Comparison of ENCODE assay signal across 21 cellular contexts in genomic region chr7:31106303-31107105, GRCh38. TPM values are rescaled to one million over a fixed set of nuclear protein-coding genes. Genes with fewer than 3 reads are reported as not detected.
"Had no signal": no experiment of that assay in that cellular context is flagged by ENCODE, and none has a peak within 500 bp of the region (broad histone marks: within the 10 kb centered on the region; RNA-seq: fewer than 3 reads in every experiment).

No MANE protein-coding gene starts in this region.

- H3K27ac ChIP-seq: hepatocyte, neutrophil, parathyroid adenoma, stomach, suprapubic skin, transverse colon, WERI-Rb-1 had no signal

- H3K27me3 ChIP-seq: neutrophil, suprapubic skin, transverse colon had no signal

- H3K9me3 ChIP-seq: neutrophil, stomach, suprapubic skin, transverse colon had no signal

- H3K4me1 ChIP-seq: parathyroid adenoma, stomach, transverse colon had no signal

- H3K36me3 ChIP-seq: neutrophil, suprapubic skin, transverse colon, WERI-Rb-1 had no signal

- DNase-seq: activated CD4-positive, alpha-beta T cell treated with anti-CD3 and anti-CD28 coated beads, Interleukin-2, amount 10 ng/mL, durations not matched to agents 7 days and 5 days; activated CD4-positive, CD25-positive, alpha-beta regulatory T cell treated with anti-CD3 and anti-CD28 coated beads, Interleukin-2, amount 50 U/mL, for 72 hours; dermis blood vessel endothelial cell; effector memory CD4-positive, alpha-beta T cell; glutamatergic neuron; left ventricle myocardium superior; mammary epithelial cell; midbrain; small intestine; stomach; T-helper 1 cell; transverse colon; WERI-Rb-1 had no signal

- H3K4me3 ChIP-seq: hepatocyte, stomach, suprapubic skin, transverse colon had no signal

RNA-seq across cellular contexts. Expression of gene ADCYAP1R1, which starts 54.4 kb away (rescaled TPM):
- total RNA-seq: activated CD4-positive, alpha-beta T cell treated with anti-CD3 and anti-CD28 coated beads, Interleukin-2, amount 10 ng/mL, durations not matched to agents 7 days and 5 days; activated naive CD4-positive, alpha-beta T cell treated with anti-CD3 and anti-CD28 coated beads, Interleukin-2, amount 50 U/mL, for 72 hours; dermis blood vessel endothelial cell; endothelial cell of umbilical vein; mammary epithelial cell; natural killer cell treated with Interleukin-12 subunit alpha and Interleukin-12 subunit beta and Interleukin-15 and Interleukin-18, amount 100 ng/mL, for 72 hours had no signal
- polyA plus RNA-seq: aorta, hepatocyte, mammary epithelial cell had no signal
